ENCODE assay signal across 1 cellular context in genomic region chr14:80315681-80316080, GRCh38.
TF ChIP-seq lines count a peak whose summit lies in the region.

No MANE protein-coding gene starts in this region.

TF ChIP-seq in GM23338, 12 proteins besides CTCF, POLR2A, EP300 and RAD21 (continued from another document):
- TF ChIP-seq, protein P1, sequence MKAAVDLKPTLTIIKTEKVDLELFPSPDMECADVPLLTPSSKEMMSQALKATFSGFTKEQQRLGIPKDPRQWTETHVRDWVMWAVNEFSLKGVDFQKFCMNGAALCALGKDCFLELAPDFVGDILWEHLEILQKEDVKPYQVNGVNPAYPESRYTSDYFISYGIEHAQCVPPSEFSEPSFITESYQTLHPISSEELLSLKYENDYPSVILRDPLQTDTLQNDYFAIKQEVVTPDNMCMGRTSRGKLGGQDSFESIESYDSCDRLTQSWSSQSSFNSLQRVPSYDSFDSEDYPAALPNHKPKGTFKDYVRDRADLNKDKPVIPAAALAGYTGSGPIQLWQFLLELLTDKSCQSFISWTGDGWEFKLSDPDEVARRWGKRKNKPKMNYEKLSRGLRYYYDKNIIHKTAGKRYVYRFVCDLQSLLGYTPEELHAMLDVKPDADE (IDR thresholded peaks at IDR 0.05), result no peak
- no peak for TF ChIP-seq REST (IDR thresholded peaks at IDR 0.05; ENCODE audit: unreplicated experiment)
- TF ChIP-seq EZH2 (IDR thresholded peaks at IDR 0.05; ENCODE audit: low read depth, unreplicated experiment), result no peak
- TF ChIP-seq POLR2AphosphoS5 (IDR thresholded peaks at IDR 0.05; ENCODE audit: low read depth), result no peak
- no peak for TF ChIP-seq EZH2phosphoT487 (IDR thresholded peaks at IDR 0.05; ENCODE audit: unreplicated experiment)
- TF ChIP-seq CREB1 (CRISPR knock-in tag; IDR thresholded peaks at IDR 0.05; ENCODE audit: low read depth), result no peak
- no peak for TF ChIP-seq ZNF331 (CRISPR knock-in tag; IDR thresholded peaks at IDR 0.05; ENCODE audit: low read depth)
TF ChIP-seq in GM23338: peak in this region for 0.
